8 cellular contexts compared by ENCODE assay signal in the genomic region with DNA sequence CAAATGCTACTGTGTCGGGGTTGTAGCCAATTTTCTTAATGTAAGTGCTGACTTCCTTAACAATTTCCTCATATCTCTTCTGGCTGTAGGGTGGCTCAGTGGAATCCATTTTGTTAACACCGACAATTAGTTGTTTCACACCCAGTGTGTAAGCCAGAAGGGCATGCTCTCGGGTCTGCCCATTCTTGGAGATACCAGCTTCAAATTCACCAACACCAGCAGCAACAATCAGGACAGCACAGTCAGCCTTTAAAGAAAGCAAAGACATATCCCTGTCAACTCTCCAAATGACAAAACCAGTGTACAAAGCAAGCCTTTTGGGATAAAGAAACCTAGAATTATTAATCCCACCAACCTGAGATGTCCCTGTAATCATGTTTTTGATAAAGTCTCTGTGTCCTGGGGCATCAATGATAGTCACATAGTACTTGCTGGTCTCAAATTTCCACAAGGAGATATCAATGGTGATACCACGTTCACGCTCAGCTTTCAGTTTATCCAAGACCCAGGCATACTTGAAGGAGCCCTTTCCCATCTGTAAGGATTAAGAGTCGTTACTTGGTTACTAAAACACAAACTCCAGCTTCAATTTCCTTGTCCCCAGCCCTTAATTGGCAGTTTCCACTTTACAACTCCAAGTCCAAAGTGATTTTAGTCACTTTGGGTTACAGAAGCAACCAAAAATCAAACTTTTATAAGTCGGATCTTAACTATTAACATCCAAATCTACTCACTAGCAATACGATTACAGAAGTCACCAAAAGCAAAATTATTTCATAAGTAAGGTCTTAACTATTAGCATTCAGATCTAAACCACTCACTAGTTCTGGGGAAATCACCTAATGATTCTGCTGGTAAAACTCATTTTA. TPM values are rescaled to one million over a fixed set of nuclear protein-coding genes. Genes with fewer than 3 reads are reported as not detected.
DNase-seq lines count a peak whose midpoint lies in the region; ATAC-seq, FAIRE-seq and TF ChIP-seq lines count a peak whose summit lies in the region.
"Not testable (repeated sequence)": the region's sequence is repeated elsewhere in the genome, so short reads cannot be mapped to it uniquely, and the experiment has no call there.

No MANE protein-coding gene starts in this region.

- peak overlapping the region; percentile 99 for H3K9ac ChIP-seq in NT2/D1 (ENCODE audit: insufficient read length, low read depth)

- ATAC-seq in A549; activated CD8-positive, alpha-beta memory T cell treated with anti-CD3 and anti-CD28 coated beads, Interleukin-2, amount 10 ng/mL, durations not matched to agents 7 days and 5 days; gastroesophageal sphincter: not testable (repeated sequence)

- TF ChIP-seq CTCF in A549 (IDR thresholded peaks at IDR 0.05); GM12875 (IDR thresholded peaks at IDR 0.05; ENCODE audit: borderline replicate concordance, insufficient read depth, low read depth, low read length); gastroesophageal sphincter (IDR thresholded peaks at IDR 0.05): not testable (repeated sequence)

- not testable (repeated sequence) for TF ChIP-seq POLR2A in A549 (IDR thresholded peaks at IDR 0.05; ENCODE audit: low read length); gastroesophageal sphincter (IDR thresholded peaks at IDR 0.05)

- not testable (repeated sequence) for TF ChIP-seq RAD21 in A549 (conservative IDR thresholded peaks at IDR 0.05 in 1 of 2, IDR thresholded peaks at IDR 0.05 in 1 of 2)

- CTCF ChIA-PET in A549 (lab: Yijun Ruan, JAX): interaction anchor here (1.0 to 6.1 kb wide), 2 partner anchors 92 kb away, joined by 4 to 40 read pairs; no protein-coding TSS in a partner anchor
- CTCF ChIA-PET in activated CD8-positive, alpha-beta memory T cell treated with anti-CD3 and anti-CD28 coated beads, Interleukin-2, amount 10 ng/mL, durations not matched to agents 7 days and 5 days (lab: Charles Lee): interaction anchor here (0.8 to 5.9 kb wide), 5 partner anchors 13 to 134 kb away, joined by 3 to 42 read pairs (median 3); a partner anchor contains a TSS

- WGBS in A549 (ENCODE audit: missing lambda C conversion rate): 1% methylated on average over 5 of the region's 8 CpGs
- 3 to 7% methylated on average over 5 to 6 of the region's 8 CpGs for WGBS in gastroesophageal sphincter (ENCODE audit: low coverage in 1 of 2), 2 donors
- 0% methylated on average over 1 of the region's 8 CpGs; no CpG with 5 or more reads in 1 of the 2 experiments for WGBS in mesodermal cell (ENCODE audit: insufficient coverage in 2 of 2), 2 experiments

- FAIRE-seq in A549 (lab: Jason Lieb, UNC): not testable (repeated sequence)

- H3K4me1 Mint-ChIP-seq in activated CD8-positive, alpha-beta memory T cell treated with anti-CD3 and anti-CD28 coated beads, Interleukin-2, amount 10 ng/mL, durations not matched to agents 7 days and 5 days: peaks cover 59% of the 10 kb centered on the region

- not testable (repeated sequence) for DNase-seq in A549 (ENCODE audit: low read depth in 1 of 2, low spot score in 1 of 2); NT2/D1 (ENCODE audit: low read depth, low spot score); skeletal muscle cell (ENCODE audit: low read depth)
- DNase-seq in activated CD8-positive, alpha-beta memory T cell treated with anti-CD3 and anti-CD28 coated beads, Interleukin-2, amount 10 ng/mL, durations not matched to agents 7 days and 5 days: peak; percentile 26
- DNase-seq in central memory CD4-positive, alpha-beta T cell: peak; percentile 20

- peaks cover 39% of the 10 kb centered on the region for H3K4me1 ChIP-seq in A549
- not testable (repeated sequence) for H3K4me1 ChIP-seq in NT2/D1 (ENCODE audit: insufficient read depth, insufficient read length); mesodermal cell (ENCODE audit: control insufficient read depth, insufficient read depth, low read length, poor library complexity, severe bottlenecking)
- peaks cover 3 to 76% (median 36%) of the 10 kb centered on the region in 3 donors for H3K4me1 ChIP-seq in gastroesophageal sphincter

- H3K27me3 ChIP-seq in NT2/D1 (ENCODE audit: insufficient read depth, insufficient read length); gastroesophageal sphincter: not testable (repeated sequence)

- H3K4me2 ChIP-seq in A549: peak overlapping the region; percentile 77

- H3K9me3 Mint-ChIP-seq in activated CD8-positive, alpha-beta memory T cell treated with anti-CD3 and anti-CD28 coated beads, Interleukin-2, amount 10 ng/mL, durations not matched to agents 7 days and 5 days (ENCODE audit: low read depth): not testable (repeated sequence)

- H3K36me3 Mint-ChIP-seq in activated CD8-positive, alpha-beta memory T cell treated with anti-CD3 and anti-CD28 coated beads, Interleukin-2, amount 10 ng/mL, durations not matched to agents 7 days and 5 days: peaks cover 64% of the 10 kb centered on the region

- TF ChIP-seq EP300 in A549 (IDR thresholded peaks at IDR 0.05); gastroesophageal sphincter (IDR thresholded peaks at IDR 0.05): not testable (repeated sequence)

- peaks cover 44% of the 10 kb centered on the region for H3K36me3 ChIP-seq in NT2/D1 (ENCODE audit: insufficient read depth, insufficient read length, low read length)
- peaks cover 0 to 53% of the 10 kb centered on the region in 2 donors for H3K36me3 ChIP-seq in gastroesophageal sphincter
- peaks cover 53% of the 10 kb centered on the region for H3K36me3 ChIP-seq in mesodermal cell (ENCODE audit: control insufficient read depth, insufficient read depth, low read length)

- POLR2A ChIA-PET in A549 (lab: Yijun Ruan, JAX): interaction anchor here (1.1 to 5.2 kb wide), 7 partner anchors 58 to 176 kb away, joined by 3 to 115 read pairs (median 18); a partner anchor contains a TSS

- peak overlapping the region; percentile 99 for H3K27ac Mint-ChIP-seq in activated CD8-positive, alpha-beta memory T cell treated with anti-CD3 and anti-CD28 coated beads, Interleukin-2, amount 10 ng/mL, durations not matched to agents 7 days and 5 days

- H3K4me3 Mint-ChIP-seq in activated CD8-positive, alpha-beta memory T cell treated with anti-CD3 and anti-CD28 coated beads, Interleukin-2, amount 10 ng/mL, durations not matched to agents 7 days and 5 days: peak overlapping the region; percentile 96

- H3K9me3 ChIP-seq in A549; NT2/D1 (ENCODE audit: insufficient read depth, low read length); gastroesophageal sphincter; mesodermal cell (ENCODE audit: control insufficient read depth, low read length): not testable (repeated sequence)

- H3K27ac ChIP-seq in A549 (peak overlapping the region; percentile 99 to 100), gastroesophageal sphincter (peak overlapping the region; percentile 96 to 100 (median 98)), mesodermal cell (ENCODE audit: low read depth, low read length, severe bottlenecking) (peak overlapping the region; percentile 98)

- H3K27me3 Mint-ChIP-seq in activated CD8-positive, alpha-beta memory T cell treated with anti-CD3 and anti-CD28 coated beads, Interleukin-2, amount 10 ng/mL, durations not matched to agents 7 days and 5 days: not testable (repeated sequence)

- H3K4me3 ChIP-seq in A549 (peak overlapping the region; percentile 91), GM12875 (ENCODE audit: low read depth, low read length) (peak overlapping the region; percentile 87), NT2/D1 (ENCODE audit: insufficient read length, low read depth) (peak overlapping the region; percentile 98), gastroesophageal sphincter (peak overlapping the region; percentile 84 to 92), mesodermal cell (ENCODE audit: extremely low read depth, insufficient read depth, low read length, poor library complexity, severe bottlenecking) (peak overlapping the region; percentile 93), skeletal muscle cell (ENCODE audit: low read depth, low read length) (peak overlapping the region; percentile 94)

TF ChIP-seq in A549, 52 proteins besides CTCF, POLR2A, EP300 and RAD21 (continues in another document):
- TF ChIP-seq FOSB (CRISPR knock-in tag; IDR thresholded peaks at IDR 0.05): peak; percentile 94

RNA-seq across cellular contexts. Expression of a gene that starts 1.6 kb away (rescaled TPM):
- 9,755 and 11,157 TPM in 2 replicates for polyA plus RNA-seq in A549 (2011; rRNA removed)
- polyA plus RNA-seq in A549 (2012; cell fraction: cytosol; rRNA removed): 5,099 and 5,614 TPM in 2 replicates
- 2,093 and 3,668 TPM in 2 replicates for polyA plus RNA-seq in A549 (2012; cell fraction: nucleus; rRNA removed)
- 5,475 to 5,777 TPM (median 5,660 TPM) in 3 replicates for polyA plus RNA-seq in A549 (2017; fragmentation: RNase III; extraction: RNeasy Plus Mini Kit Qiagen cat#74134 plus additional on column Dnase treatment)
- 8,330 and 9,279 TPM in 2 replicates for polyA minus RNA-seq in A549 (2011; rRNA and poly(A)+ RNA removed)
- total RNA-seq in activated CD8-positive, alpha-beta memory T cell treated with anti-CD3 and anti-CD28 coated beads, Interleukin-2, amount 10 ng/mL, durations not matched to agents 7 days and 5 days: 1,000 to 10,000 TPM; 5,026 to 6,984 TPM
- over 10,000 TPM in 2 of 4 donors, 1,000 to 10,000 TPM in 2; 7,131 to 12,070 (median 10,987) TPM for total RNA-seq in gastroesophageal sphincter
- 8,757 TPM for polyA plus RNA-seq in mesodermal cell (2013, experiment 1 of 2)
- 8,926 TPM for polyA plus RNA-seq in mesodermal cell (2013, experiment 2 of 2)

RNA-seq across cellular contexts. Expression of a gene that starts 57.7 kb away (rescaled TPM):
- polyA plus RNA-seq in A549 (2011; rRNA removed) (19.9 and 22.1 TPM in 2 replicates), A549 (2017; fragmentation: RNase III; extraction: RNeasy Plus Mini Kit Qiagen cat#74134 plus additional on column Dnase treatment) (11.4 to 13.5 TPM (median 12.8 TPM) in 3 replicates)
- polyA plus RNA-seq in A549 (2012; cell fraction: cytosol; rRNA removed): 7.9 TPM in 2 replicates
- 10.3 and 14.8 TPM in 2 replicates for polyA plus RNA-seq in A549 (2012; cell fraction: nucleus; rRNA removed)
- polyA minus RNA-seq in A549 (2011; rRNA and poly(A)+ RNA removed): 10.6 and 11.0 TPM in 2 replicates
- 10 to 100 TPM; 65.8 to 66.6 TPM for total RNA-seq in activated CD8-positive, alpha-beta memory T cell treated with anti-CD3 and anti-CD28 coated beads, Interleukin-2, amount 10 ng/mL, durations not matched to agents 7 days and 5 days
- 10 to 100 TPM; 25.2 to 30.3 (median 29.4) TPM for total RNA-seq in gastroesophageal sphincter
- 20.2 TPM for polyA plus RNA-seq in mesodermal cell (2013, experiment 1 of 2)
- polyA plus RNA-seq in mesodermal cell (2013, experiment 2 of 2): 20.4 TPM
